In genomic region chr11:100980156-100980555, GRCh38 we compare ENCODE assay signal across 10 cellular contexts.
DNase-seq lines count a peak whose midpoint lies in the region; ATAC-seq and TF ChIP-seq lines count a peak whose summit lies in the region.
"Had no signal": no experiment of that assay in that cellular context is flagged by ENCODE, and none has a peak within 500 bp of the region (broad histone marks: within the 10 kb centered on the region; RNA-seq: fewer than 3 reads in every experiment).

No MANE protein-coding gene starts in this region.

- no peak overlapping the region for H3K4me3 Mint-ChIP-seq in T-cell

- H3K4me3 ChIP-seq in adipocyte (ENCODE audit: low read length) = no peak overlapping the region
- H3K4me3 ChIP-seq: gastrocnemius medialis, Peyer's patch had no signal

- ATAC-seq in T-cell (replicated peaks in 1 of 4) = no peak
- ATAC-seq: gastrocnemius medialis had no signal

- peaks cover 26% of the 10 kb centered on the region for H3K36me3 ChIP-seq in adipocyte (ENCODE audit: control insufficient read depth, insufficient read depth, low read length, severe bottlenecking)

- no peaks in the 10 kb centered on the region for H3K27me3 ChIP-seq in adipocyte (replicated peaks; ENCODE audit: control insufficient read depth, insufficient read depth, low read length)
- H3K27me3 ChIP-seq: gastrocnemius medialis, Peyer's patch had no signal

- H3K9me3 ChIP-seq in adipocyte (ENCODE audit: control insufficient read depth, low read length) = no peaks in the 10 kb centered on the region
- H3K9me3 ChIP-seq: gastrocnemius medialis, Peyer's patch had no signal

- no peak overlapping the region for H3K9ac ChIP-seq in adipocyte (ENCODE audit: low read length)

- H3K9me3 Mint-ChIP-seq in T-cell = peaks cover 2 to 10% (median 3%) of the 10 kb centered on the region in 3 donors

- no peaks in the 10 kb centered on the region for H3K4me1 ChIP-seq in adipocyte (ENCODE audit: control insufficient read depth, insufficient read depth, low read length)
- H3K4me1 ChIP-seq: gastrocnemius medialis, Peyer's patch had no signal

- no peak overlapping the region for H3K27ac Mint-ChIP-seq in T-cell

- peak; percentile 16 for TF ChIP-seq CTCF in AG09319 (IDR thresholded peaks at IDR 0.05; ENCODE audit: low read depth, low read length)

- CTCF ChIA-PET in T-cell (lab: Charles Lee) = no interaction called here

- H3K4me1 Mint-ChIP-seq in T-cell = no peaks in the 10 kb centered on the region

- H3K27me3 Mint-ChIP-seq in T-cell = no peaks in the 10 kb centered on the region

- no peaks in the 10 kb centered on the region for H3K36me3 Mint-ChIP-seq in T-cell

- DNase-seq in AG09319 (ENCODE audit: extremely low read depth, low read depth) (no peak), HS-5 (ENCODE audit: low read depth) (peak; percentile 22), adipocyte (ENCODE audit: low read depth) (peak; percentile 19), iris pigment epithelial cell (ENCODE audit: low read depth) (peak; percentile 17), iPS-NIHi11 (ENCODE audit: low spot score) (no peak), T-cell (no peak)
- no peak for DNase-seq in activated CD4-positive, alpha-beta T cell treated with anti-CD3 and anti-CD28 coated beads for 1 hour
- no peak for DNase-seq in activated naive CD4-positive, alpha-beta T cell treated with anti-CD3 and anti-CD28 coated beads, Interleukin-2, amount 50 U/mL, for 16 hours
- DNase-seq: gastrocnemius medialis, Peyer's patch had no signal

- POLR2A ChIA-PET in T-cell (lab: Charles Lee) = interaction anchor here in 1 of 2 donors (0.6 kb wide), 1 partner anchor 938 kb away, joined by 3 read pairs; no protein-coding TSS in a partner anchor

Comparison
In these comparisons a context has a peak if more than half of its experiments do, and no peak if none do; other contexts are left out.
1. DNase-seq: peak in HS-5 (single experiment), adipocyte (single experiment) and iris pigment epithelial cell (single experiment); none in AG09319 (single experiment), activated CD4-positive, alpha-beta T cell treated with anti-CD3 and anti-CD28 coated beads for 1 hour (single experiment), activated naive CD4-positive, alpha-beta T cell treated with anti-CD3 and anti-CD28 coated beads, Interleukin-2, amount 50 U/mL, for 16 hours (single experiment), iPS-NIHi11 (single experiment) and T-cell (0 of 34).